33 cellular contexts compared by ENCODE assay signal in genomic region chr13:67964091-67964490, GRCh38.
"Had no signal": no experiment of that assay in that cellular context is flagged by ENCODE, and none has a peak within 500 bp of the region (broad histone marks: within the 10 kb centered on the region; RNA-seq: fewer than 3 reads in every experiment).

No MANE protein-coding gene starts in this region.

- H3K9me3 ChIP-seq: adrenal gland, body of pancreas, breast epithelium had no signal

- H3K27ac ChIP-seq: adrenal gland, body of pancreas, brain microvascular endothelial cell, breast epithelium, coronary artery, VCaP had no signal

- H3K36me3 ChIP-seq: adrenal gland, brain microvascular endothelial cell, breast epithelium had no signal

- H3K4me3 ChIP-seq: adrenal gland, body of pancreas, breast epithelium, coronary artery had no signal

- H3K27me3 ChIP-seq: adrenal gland, body of pancreas, brain microvascular endothelial cell, breast epithelium had no signal

- ATAC-seq: activated CD8-positive, alpha-beta T cell treated with anti-CD3 and anti-CD28 coated beads for 36 hours; activated naive CD4-positive, alpha-beta T cell treated with anti-CD3 and anti-CD28 coated beads, Interleukin-2, amount 50 U/mL, for 72 hours; activated T-cell treated with anti-CD3 and anti-CD28 coated beads, Interleukin-2, amount 50 U/mL, for 4 hours; activated T-cell treated with anti-CD3 and anti-CD28 coated beads, Interleukin-2, amount 50 U/mL, for 72 hours; activated T-helper 17 cell treated with anti-CD3 and anti-CD28 coated beads, Interleukin-2, amount 50 U/mL, for 72 hours; body of pancreas had no signal

- H3K4me1 ChIP-seq: adrenal gland, body of pancreas, breast epithelium had no signal

- DNase-seq: activated B cell treated with CpG ODN at 0.5 μM for 24 hours; activated CD4-positive, alpha-beta memory T cell treated with anti-CD3 and anti-CD28 coated beads for 36 hours; activated CD4-positive, alpha-beta T cell treated with anti-CD3 and anti-CD28 coated beads for 4 hours; activated CD4-positive, alpha-beta T cell treated with anti-CD3 and anti-CD28 coated beads, Interleukin-2, amount 10 ng/mL, durations not matched to agents 24 days and 14 days; activated CD4-positive, alpha-beta T cell treated with anti-CD3 and anti-CD28 coated beads, Interleukin-2, amount 50 U/mL, for 1 hour; activated CD4-positive, alpha-beta T cell treated with anti-CD3 and anti-CD28 coated beads, Interleukin-2, amount 50 U/mL, for 4 hours; activated CD4-positive, CD25-positive, alpha-beta regulatory T cell treated with anti-CD3 and anti-CD28 coated beads, Interleukin-2, amount 50 U/mL, for 72 hours; activated CD8-positive, alpha-beta memory T cell treated with anti-CD3 and anti-CD28 coated beads, Interleukin-2, amount 50 U/mL, for 4 hours; activated CD8-positive, alpha-beta T cell treated with anti-CD3 and anti-CD28 coated beads for 36 hours; activated effector memory CD4-positive, alpha-beta T cell treated with anti-CD3 and anti-CD28 coated beads, Interleukin-2, amount 50 U/mL, for 16 hours; activated gamma-delta T cell treated with Interleukin-2 at 50 U/mL for 16 hours; activated naive CD4-positive, alpha-beta T cell; activated naive CD4-positive, alpha-beta T cell treated with anti-CD3 and anti-CD28 coated beads for 36 hours; activated naive CD4-positive, alpha-beta T cell treated with anti-CD3 and anti-CD28 coated beads, Interleukin-2, amount 50 U/mL, for 16 hours; activated naive CD8-positive, alpha-beta T cell treated with anti-CD3 and anti-CD28 coated beads for 36 hours; activated T-cell treated with anti-CD3 and anti-CD28 coated beads for 4 hours; activated T-cell treated with anti-CD3 and anti-CD28 coated beads, Interleukin-2, amount 50 U/mL, for 1 hour; activated T-cell treated with anti-CD3 and anti-CD28 coated beads, Interleukin-2, amount 50 U/mL, for 4 hours; activated T-cell treated with anti-CD3 and anti-CD28 coated beads, Interleukin-2, amount 50 U/mL, for 72 hours; adrenal gland; amniotic stem cell; aorta; body of pancreas; brain microvascular endothelial cell; central memory CD4-positive, alpha-beta T cell; T-helper 9 cell had no signal

- FAIRE-seq: astrocyte, TTC549 had no signal
